In the genomic region with DNA sequence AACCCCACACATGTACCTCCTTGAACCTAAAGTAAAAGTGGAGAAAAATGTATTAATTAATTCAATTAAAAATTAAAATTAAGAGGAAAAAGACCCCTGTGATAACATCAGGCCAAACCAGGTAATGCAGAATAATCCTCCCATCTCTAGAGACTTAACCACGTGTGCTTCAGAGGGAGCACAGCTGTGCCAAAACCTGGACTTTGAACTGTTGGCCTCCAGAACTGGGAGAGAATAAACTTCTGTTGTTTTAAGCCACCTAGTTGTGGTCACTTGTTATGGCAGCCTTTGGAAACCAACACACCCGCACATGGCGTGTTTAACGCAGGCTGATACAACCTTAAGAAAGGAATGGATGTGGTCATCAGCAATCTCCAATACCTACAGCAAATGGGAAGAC, we compare ENCODE assay signal across 24 cellular contexts. TPM values are rescaled to one million over a fixed set of nuclear protein-coding genes. Genes with fewer than 3 reads are reported as not detected.
DNase-seq lines count a peak whose midpoint lies in the region; ATAC-seq, FAIRE-seq and TF ChIP-seq lines count a peak whose summit lies in the region.
"Had no signal": no experiment of that assay in that cellular context is flagged by ENCODE, and none has a peak within 500 bp of the region (broad histone marks: within the 10 kb centered on the region; RNA-seq: fewer than 3 reads in every experiment).

No MANE protein-coding gene starts in this region.

- DNase-seq in H9 = peak; percentile 20
- DNase-seq in NCI-H526 (lab: John Stamatoyannopoulos, UW) = peak; percentile 31 to 45
- DNase-seq in chondrocyte (ENCODE audit: low spot score) = no peak
- DNase-seq in neural crest cell (ENCODE audit: low read depth, low spot score) = no peak
- DNase-seq in GM12892 (ENCODE audit: insufficient read length) = no peak
- no peak for DNase-seq in dedifferentiated amniotic fluid mesenchymal stem cell (ENCODE audit: extremely low spot score)
- DNase-seq: activated CD4-positive, alpha-beta memory T cell treated with anti-CD3 and anti-CD28 coated beads, Interleukin-2, amount 10 ng/mL, durations not matched to agents 7 days and 5 days; activated naive CD4-positive, alpha-beta T cell treated with anti-CD3 and anti-CD28 coated beads, Interleukin-2, amount 10 ng/mL, durations not matched to agents 7 days and 5 days; activated T-cell treated with anti-CD3 and anti-CD28 coated beads, Interleukin-2, amount 50 U/mL, for 4 hours; cortex of kidney; DMS153; erythroblast; left ventricle myocardium superior; MG63; NCI-H1930; NCI-H446; SHP77; stimulated activated CD4-positive, alpha-beta T cell treated with anti-CD3 and anti-CD28 coated beads, Interleukin-4, amount 100 ng/mL, for 4 hours; WERI-Rb-1 had no signal

- H3K27ac Mint-ChIP-seq in H9 = no peak overlapping the region
- H3K27ac Mint-ChIP-seq in chondrocyte (ENCODE audit: unreplicated experiment) = no peak overlapping the region
- H3K27ac Mint-ChIP-seq in neural crest cell (ENCODE audit: unreplicated experiment) = peak overlapping the region; percentile 90
- H3K27ac Mint-ChIP-seq: activated CD4-positive, alpha-beta memory T cell treated with anti-CD3 and anti-CD28 coated beads, Interleukin-2, amount 10 ng/mL, durations not matched to agents 7 days and 5 days; activated naive CD4-positive, alpha-beta T cell treated with anti-CD3 and anti-CD28 coated beads, Interleukin-2, amount 10 ng/mL, durations not matched to agents 7 days and 5 days had no signal

- no peak overlapping the region for H4K8ac ChIP-seq in H9 (replicated peaks; ENCODE audit: insufficient read length, low read depth, low read length)

- H3T11ph ChIP-seq in H9 (ENCODE audit: low read length) = no peak overlapping the region

- H2BK12ac ChIP-seq in H9 (ENCODE audit: insufficient read length, low read depth, low read length) = no peak overlapping the region

- H2BK15ac ChIP-seq in H9 (ENCODE audit: low read depth, low read length) = no peak overlapping the region

- H2BK20ac ChIP-seq in H9 (ENCODE audit: low read depth, low read length, poor library complexity, severe bottlenecking) = no peak overlapping the region

- peaks cover 4 to 6% of the 10 kb centered on the region in 2 experiments for H3K9me3 Mint-ChIP-seq in H9
- H3K9me3 Mint-ChIP-seq in chondrocyte (ENCODE audit: low read depth) = peaks cover 11% of the 10 kb centered on the region
- peaks cover 3% of the 10 kb centered on the region for H3K9me3 Mint-ChIP-seq in neural crest cell
- H3K9me3 Mint-ChIP-seq: activated CD4-positive, alpha-beta memory T cell treated with anti-CD3 and anti-CD28 coated beads, Interleukin-2, amount 10 ng/mL, durations not matched to agents 7 days and 5 days; activated T-cell treated with anti-CD3 and anti-CD28 coated beads, Interleukin-2, amount 50 U/mL, for 4 hours had no signal

- H2BK120ac ChIP-seq in H9 (ENCODE audit: low read depth, low read length, poor library complexity, severe bottlenecking) = no peak overlapping the region

- no CpG with 5 or more reads among the region's 4 CpGs for WGBS in H9 (ENCODE audit: extremely low coverage, insufficient read length, low lambda C conversion rate)

- H3K4me3 Mint-ChIP-seq in H9 (no peak overlapping the region), chondrocyte (ENCODE audit: unreplicated experiment) (no peak overlapping the region), neural crest cell (no peak overlapping the region)
- H3K4me3 Mint-ChIP-seq: activated CD4-positive, alpha-beta memory T cell treated with anti-CD3 and anti-CD28 coated beads, Interleukin-2, amount 10 ng/mL, durations not matched to agents 7 days and 5 days; activated naive CD4-positive, alpha-beta T cell treated with anti-CD3 and anti-CD28 coated beads, Interleukin-2, amount 10 ng/mL, durations not matched to agents 7 days and 5 days; activated T-cell treated with anti-CD3 and anti-CD28 coated beads, Interleukin-2, amount 50 U/mL, for 4 hours had no signal

- H3K9ac ChIP-seq in H9 (ENCODE audit: extremely low read depth, insufficient read length, low read length) = no peak overlapping the region

- TF ChIP-seq CTCF in H9 (conservative IDR thresholded peaks at IDR 0.05) (no peak), chondrocyte (IDR thresholded peaks at IDR 0.05) (peak; percentile 31), neural crest cell (conservative IDR thresholded peaks at IDR 0.05) (no peak)

- no peak overlapping the region for H2BK5ac ChIP-seq in H9 (ENCODE audit: insufficient read length, low read length)

- no peaks in the 10 kb centered on the region for H3K23me2 ChIP-seq in H9 (ENCODE audit: insufficient read length, low read depth, low read length, poor library complexity, severe bottlenecking)

- no peaks in the 10 kb centered on the region for H3K4me1 ChIP-seq in H9 (ENCODE audit: insufficient read depth, low read length)

- no peaks in the 10 kb centered on the region for H4K20me1 ChIP-seq in H9 (ENCODE audit: control insufficient read depth, insufficient read depth, insufficient read length)

- no peaks in the 10 kb centered on the region for H3K79me2 ChIP-seq in H9 (ENCODE audit: insufficient read depth, low read length)

- H3K56ac ChIP-seq in H9 (ENCODE audit: insufficient read length, low read depth, low read length) = no peak overlapping the region

- H3K27me3 Mint-ChIP-seq in H9 (ENCODE audit: low read depth) (peaks cover 29% of the 10 kb centered on the region), chondrocyte (ENCODE audit: low read depth) (peaks cover 33% of the 10 kb centered on the region), neural crest cell (ENCODE audit: low read depth) (peaks cover 37% of the 10 kb centered on the region)
- H3K27me3 Mint-ChIP-seq: activated CD4-positive, alpha-beta memory T cell treated with anti-CD3 and anti-CD28 coated beads, Interleukin-2, amount 10 ng/mL, durations not matched to agents 7 days and 5 days; activated naive CD4-positive, alpha-beta T cell treated with anti-CD3 and anti-CD28 coated beads, Interleukin-2, amount 10 ng/mL, durations not matched to agents 7 days and 5 days had no signal

- H2AFZ ChIP-seq in H9 (ENCODE audit: low read length) = no peak overlapping the region

- no peak overlapping the region for H3K18ac ChIP-seq in H9 (ENCODE audit: insufficient read length, low read depth, low read length)

- no peak for FAIRE-seq in GM12892 (lab: Jason Lieb, UNC)
- FAIRE-seq: astrocyte had no signal

- H3K4me1 Mint-ChIP-seq in H9 (0 out of 4 replicates have a peak, but pooled peaks cover 0 to 2% of the 10 kb centered on the region in 2 experiments), chondrocyte (ENCODE audit: low read depth) (no peaks in the 10 kb centered on the region), neural crest cell (peaks cover 8% of the 10 kb centered on the region)
- H3K4me1 Mint-ChIP-seq: activated naive CD4-positive, alpha-beta T cell treated with anti-CD3 and anti-CD28 coated beads, Interleukin-2, amount 10 ng/mL, durations not matched to agents 7 days and 5 days had no signal

- no peak overlapping the region for H2AK5ac ChIP-seq in H9 (ENCODE audit: insufficient read length, low read length)

- no peaks in the 10 kb centered on the region for H3K79me1 ChIP-seq in H9 (ENCODE audit: insufficient read depth, low read depth, low read length, poor library complexity, severe bottlenecking)

- H3K36me3 Mint-ChIP-seq in H9 (ENCODE audit: insufficient read depth in 1 of 3, low read depth in 3 of 3) = peaks cover 0 to 4% (median 0%) of the 10 kb centered on the region in 3 experiments; a peak in 2 of 7 replicates
- H3K36me3 Mint-ChIP-seq in chondrocyte (ENCODE audit: low read depth) = no peaks in the 10 kb centered on the region
- H3K36me3 Mint-ChIP-seq in neural crest cell (ENCODE audit: low read depth) = no peaks in the 10 kb centered on the region

- H3K14ac ChIP-seq in H9 (ENCODE audit: insufficient read depth, low read length) = no peak overlapping the region

- no peak for TF ChIP-seq POLR2A in GM12892 (IDR thresholded peaks at IDR 0.05; ENCODE audit: low read depth, low read length)

- no peak overlapping the region for H3K4me2 ChIP-seq in H9 (ENCODE audit: insufficient read depth, insufficient read length, low read length)

- no peak overlapping the region for H4K5ac ChIP-seq in H9 (ENCODE audit: insufficient read length, low read depth, low read length)

- H3K27me3 ChIP-seq in H9 (ENCODE audit: insufficient read depth, low read length) = no peaks in the 10 kb centered on the region
- H3K27me3 ChIP-seq: MG63 had no signal

- no peak for ATAC-seq in HG03039 (IDR thresholded peaks at IDR 0.05; ENCODE audit: unreplicated experiment)
- ATAC-seq in GM19452 (IDR thresholded peaks at IDR 0.05; ENCODE audit: unreplicated experiment) = no peak
- ATAC-seq: activated T-cell treated with anti-CD3 and anti-CD28 coated beads, Interleukin-2, amount 50 U/mL, for 4 hours; left ventricle myocardium superior had no signal

- no peak overlapping the region for H3K27ac ChIP-seq in H9 (ENCODE audit: insufficient read length, low read depth, low read length)
- H3K27ac ChIP-seq: WERI-Rb-1 had no signal

- no peak overlapping the region for H3K4ac ChIP-seq in H9 (ENCODE audit: low read depth, low read length)

- no peak overlapping the region for H3K23ac ChIP-seq in H9 (ENCODE audit: insufficient read length, low read depth, low read length)

- no peak overlapping the region for H4K91ac ChIP-seq in H9 (ENCODE audit: insufficient read length, low read depth, low read length)

- H3K9me3 ChIP-seq in H9 (ENCODE audit: control insufficient read depth, low read depth, low read length) = no peaks in the 10 kb centered on the region
- H3K9me3 ChIP-seq: MG63 had no signal

RNA-seq across cellular contexts. Expression of gene OAS2, which starts 23.8 kb away (rescaled TPM):
- total RNA-seq in H9 (2021) (not detected in 2 replicates), chondrocyte (0.07 TPM in 1 of 3 replicates, not detected in the others), neural crest cell (not detected in 2 replicates)
- 66.3 TPM for polyA plus RNA-seq in GM12892 (2012; ENCODE audit: missing spikeins)
- total RNA-seq: osteocyte had no signal

RNA-seq across cellular contexts. Expression of gene DTX1, which starts 54.4 kb away (rescaled TPM):
- total RNA-seq in H9 (2021) (3.0 and 3.5 TPM in 2 replicates), chondrocyte (not detected in 3 replicates), neural crest cell (8.1 and 8.4 TPM in 2 replicates)
- 10.9 TPM for polyA plus RNA-seq in GM12892 (2012; ENCODE audit: missing spikeins)
- total RNA-seq: osteocyte had no signal
- polyA plus RNA-seq: BJ had no signal

Comparison
In these comparisons a context has a peak if more than half of its experiments do, and no peak if none do; other contexts are left out.
1. DNase-seq: peak in H9 (single experiment) and NCI-H526 (2 of 2); none in chondrocyte (single experiment), neural crest cell (single experiment), GM12892 (single experiment) and dedifferentiated amniotic fluid mesenchymal stem cell (single experiment).